ENCODE assay signal across 8 cellular contexts in genomic region chr7:17304926-17305325, GRCh38.
A peak's percentile ranks its signal among the peaks of the same experiment; 100 is the strongest.
DNase-seq lines count a peak whose midpoint lies in the region; ATAC-seq and TF ChIP-seq lines count a peak whose summit lies in the region.

No MANE protein-coding gene starts in this region.

- TF ChIP-seq CTCF in retinal pigment epithelial cell (conservative IDR thresholded peaks at IDR 0.05; ENCODE audit: low read depth, low read length): no peak

- H3K27ac Mint-ChIP-seq in dendritic cell treated with granulocyte-macrophage colony-stimulating factor and Interleukin-4, amounts not matched to agents 40 ng/mL and 50 ng/mL, for 4 days: peak overlapping the region; percentile 84

- ATAC-seq in GM19452 (IDR thresholded peaks at IDR 0.05; ENCODE audit: unreplicated experiment) (no peak), GM21723 (IDR thresholded peaks at IDR 0.05; ENCODE audit: unreplicated experiment) (no peak), HG03108 (IDR thresholded peaks at IDR 0.05; ENCODE audit: unreplicated experiment) (no peak)

- peaks cover 26% of the 10 kb centered on the region for H3K36me3 Mint-ChIP-seq in dendritic cell treated with granulocyte-macrophage colony-stimulating factor and Interleukin-4, amounts not matched to agents 40 ng/mL and 50 ng/mL, for 4 days (ENCODE audit: low read depth)

- no peaks in the 10 kb centered on the region for H3K27me3 Mint-ChIP-seq in dendritic cell treated with granulocyte-macrophage colony-stimulating factor and Interleukin-4, amounts not matched to agents 40 ng/mL and 50 ng/mL, for 4 days

- H3K4me1 Mint-ChIP-seq in dendritic cell treated with granulocyte-macrophage colony-stimulating factor and Interleukin-4, amounts not matched to agents 40 ng/mL and 50 ng/mL, for 4 days (ENCODE audit: low read depth): peaks cover 6% of the 10 kb centered on the region

- H3K9me3 Mint-ChIP-seq in dendritic cell treated with granulocyte-macrophage colony-stimulating factor and Interleukin-4, amounts not matched to agents 40 ng/mL and 50 ng/mL, for 4 days: no peaks in the 10 kb centered on the region

- intact Hi-C loops in dendritic cell treated with granulocyte-macrophage colony-stimulating factor and Interleukin-4, amounts not matched to agents 40 ng/mL and 50 ng/mL, for 4 days (cut with micrococcal nuclease): loop anchor here (5.0 to 10.0 kb wide), 3 partner anchors 240 to 373 kb away; no protein-coding TSS in a partner anchor

- peak overlapping the region; percentile 67 for H3K4me3 Mint-ChIP-seq in dendritic cell treated with granulocyte-macrophage colony-stimulating factor and Interleukin-4, amounts not matched to agents 40 ng/mL and 50 ng/mL, for 4 days

- no peak overlapping the region for H3K4me3 ChIP-seq in retinal pigment epithelial cell (ENCODE audit: low read length)

- peak; percentile 10 for DNase-seq in stimulated activated CD4-positive, alpha-beta T cell treated with anti-CD3 and anti-CD28 coated beads, Interleukin-15, amount 100 ng/mL, for 24 hours
- DNase-seq in stimulated activated CD4-positive, alpha-beta T cell treated with anti-CD3 and anti-CD28 coated beads, Interleukin-2, amount 100 ng/mL, for 48 hours: no peak
- DNase-seq in RKO (ENCODE audit: low spot score) (peak; percentile 60), retinal pigment epithelial cell (ENCODE audit: low read depth) (peak; percentile 45)

Comparison
In these comparisons a context has a peak if more than half of its experiments do, and no peak if none do; other contexts are left out.
1. DNase-seq: peak in stimulated activated CD4-positive, alpha-beta T cell treated with anti-CD3 and anti-CD28 coated beads, Interleukin-15, amount 100 ng/mL, for 24 hours (single experiment), RKO (single experiment) and retinal pigment epithelial cell (single experiment); none in stimulated activated CD4-positive, alpha-beta T cell treated with anti-CD3 and anti-CD28 coated beads, Interleukin-2, amount 100 ng/mL, for 48 hours (0 of 2).